8 cellular contexts compared by ENCODE assay signal in the genomic region with DNA sequence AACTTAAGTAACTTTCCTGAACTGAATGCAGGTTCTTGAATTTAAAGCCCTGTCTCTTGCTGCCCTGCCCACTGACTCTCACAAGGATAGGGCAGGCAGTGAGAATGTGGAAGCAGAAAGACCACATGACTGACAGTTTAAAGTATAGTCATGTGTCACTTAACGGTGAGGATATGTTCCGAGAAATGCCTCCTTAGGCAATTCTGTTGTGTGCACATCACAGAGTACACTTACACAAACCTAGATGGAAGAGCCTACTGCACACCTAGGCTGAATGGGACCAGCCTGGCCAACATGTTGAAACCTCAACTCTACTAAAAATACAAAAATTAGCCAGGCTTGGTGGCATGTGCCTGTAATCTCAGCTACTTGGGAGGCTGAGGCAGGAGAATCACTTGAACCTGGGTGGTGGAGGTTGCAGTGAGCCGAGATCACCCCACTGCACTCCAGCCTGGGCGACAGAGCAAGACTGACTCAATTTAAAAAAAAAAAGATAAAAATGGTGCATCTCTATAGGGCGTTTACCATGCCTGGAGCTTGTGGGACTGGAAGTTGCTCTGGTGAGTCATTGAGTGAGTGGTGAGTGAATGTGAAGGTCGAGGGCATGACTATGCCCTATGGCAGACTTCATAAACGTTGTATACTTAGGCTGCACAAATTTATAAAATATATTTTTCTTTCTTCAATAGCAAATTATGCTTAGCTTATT. TPM values are rescaled to one million over a fixed set of nuclear protein-coding genes. Genes with fewer than 3 reads are reported as not detected.
A peak's percentile ranks its signal among the peaks of the same experiment; 100 is the strongest.
DNase-seq lines count a peak whose midpoint lies in the region; ATAC-seq lines count a peak whose summit lies in the region.

No MANE protein-coding gene starts in this region.

- no peaks in the 10 kb centered on the region for H3K27me3 Mint-ChIP-seq in activated T-cell treated with anti-CD3 and anti-CD28 coated beads, Interleukin-2, amount 50 U/mL, for 72 hours (ENCODE audit: low read depth)

- H3K27ac Mint-ChIP-seq in activated T-cell treated with anti-CD3 and anti-CD28 coated beads, Interleukin-2, amount 50 U/mL, for 72 hours: peak overlapping the region; percentile 41

- no peaks in the 10 kb centered on the region for H3K36me3 Mint-ChIP-seq in activated T-cell treated with anti-CD3 and anti-CD28 coated beads, Interleukin-2, amount 50 U/mL, for 72 hours (ENCODE audit: insufficient read depth in 2 of 2)

- H3K9me3 Mint-ChIP-seq in activated T-cell treated with anti-CD3 and anti-CD28 coated beads, Interleukin-2, amount 50 U/mL, for 72 hours: no peaks in the 10 kb centered on the region

- DNase-seq in AG08396 (ENCODE audit: low spot score): peak; percentile 48
- DNase-seq in KG1 (lab: John Stamatoyannopoulos, UW): peak; percentile 11
- peak; percentile 56 to 74 for DNase-seq in activated T-cell treated with anti-CD3 and anti-CD28 coated beads, Interleukin-2, amount 50 U/mL, for 72 hours
- DNase-seq in islet precursor cell: peak; percentile 65
- no peak for DNase-seq in NCI-H187 treated with DMSO at 0.1 percent for 48 hours (lab: John Stamatoyannopoulos, UW)
- DNase-seq in NCI-H187 (lab: John Stamatoyannopoulos, UW): no peak
- DNase-seq in middle frontal gyrus (ENCODE audit: extremely low spot score, low spot score): no peak

- H3K4me1 Mint-ChIP-seq in activated T-cell treated with anti-CD3 and anti-CD28 coated beads, Interleukin-2, amount 50 U/mL, for 72 hours (ENCODE audit: low read depth): peaks cover 55% of the 10 kb centered on the region

- peak; percentile 96 for ATAC-seq in activated T-cell treated with anti-CD3 and anti-CD28 coated beads, Interleukin-2, amount 50 U/mL, for 72 hours (replicated peaks in 1 of 2)
- no peak for ATAC-seq in GM19395 (IDR thresholded peaks at IDR 0.05; ENCODE audit: unreplicated experiment)

- H3K4me3 Mint-ChIP-seq in activated T-cell treated with anti-CD3 and anti-CD28 coated beads, Interleukin-2, amount 50 U/mL, for 72 hours: peak overlapping the region; percentile 18 to 22

RNA-seq across cellular contexts. Expression of gene COPG1, which starts 18.9 kb away (rescaled TPM):
- 100 to 1,000 TPM; 183 to 205 TPM for total RNA-seq in activated T-cell treated with anti-CD3 and anti-CD28 coated beads, Interleukin-2, amount 50 U/mL, for 72 hours

RNA-seq across cellular contexts. Expression of gene CNBP, which starts 46.8 kb away (rescaled TPM):
- total RNA-seq in activated T-cell treated with anti-CD3 and anti-CD28 coated beads, Interleukin-2, amount 50 U/mL, for 72 hours: 100 to 1,000 TPM; 450 to 480 TPM

RNA-seq across cellular contexts. Expression of gene HMCES, which starts 48.2 kb away (rescaled TPM):
- total RNA-seq in activated T-cell treated with anti-CD3 and anti-CD28 coated beads, Interleukin-2, amount 50 U/mL, for 72 hours: 10 to 100 TPM; 66.6 to 84.3 TPM

Comparison
In these comparisons a context has a peak if more than half of its experiments do, and no peak if none do; other contexts are left out.
1. DNase-seq: peak in AG08396 (single experiment), KG1 (single experiment), activated T-cell treated with anti-CD3 and anti-CD28 coated beads, Interleukin-2, amount 50 U/mL, for 72 hours (2 of 2) and islet precursor cell (single experiment); none in NCI-H187 treated with DMSO at 0.1 percent for 48 hours (single experiment), NCI-H187 (0 of 2) and middle frontal gyrus (single experiment).